In genomic region chr18:26008096-26008495, GRCh38 we compare ENCODE assay signal across 17 cellular contexts.
DNase-seq lines count a peak whose midpoint lies in the region; ATAC-seq, FAIRE-seq and TF ChIP-seq lines count a peak whose summit lies in the region.
"Had no signal": no experiment of that assay in that cellular context is flagged by ENCODE, and none has a peak within 500 bp of the region (broad histone marks: within the 10 kb centered on the region; RNA-seq: fewer than 3 reads in every experiment).

No MANE protein-coding gene starts in this region.

- H3K4me3 ChIP-seq in K562 (no peak overlapping the region), left lung (no peak overlapping the region)

- 80% methylated on average over 1 of the region's 1 CpG for WGBS in K562 (ENCODE audit: insufficient coverage, low coverage, missing lambda C conversion rate)

- no peak overlapping the region for H3K4me2 ChIP-seq in K562 (ENCODE audit: insufficient read depth, low read length)

- no peaks in the 10 kb centered on the region for H3K79me2 ChIP-seq in K562 (ENCODE audit: control insufficient read depth, insufficient read depth, low read length)

- TF ChIP-seq CTCF in K562 (IDR thresholded peaks at IDR 0.05 in 2 of 3, conservative IDR thresholded peaks at IDR 0.05 in 1 of 3; ENCODE audit: insufficient read depth in 2 of 3, low read depth in 1 of 3, low read length in 3 of 3) (no peak), left lung (IDR thresholded peaks at IDR 0.05) (no peak)

- H3K4me1 ChIP-seq in K562 (replicated peaks in 1 of 2; ENCODE audit: control insufficient read depth in 2 of 2, insufficient read depth in 2 of 2, low read length in 2 of 2) (0 out of 5 replicates have a peak, but pooled peaks cover 0 to 4% of the 10 kb centered on the region in 2 experiments), left lung (no peaks in the 10 kb centered on the region)

- TF ChIP-seq EP300 in K562 (IDR thresholded peaks at IDR 0.05; ENCODE audit: low read length) = no peak

- H3K27me3 ChIP-seq in K562 (ENCODE audit: control insufficient read depth in 2 of 2, insufficient read depth in 2 of 2, low read length in 2 of 2) (no peaks in the 10 kb centered on the region), left lung (no peaks in the 10 kb centered on the region)

- no peak overlapping the region for H3K4me3 Mint-ChIP-seq in stimulated activated naive B cell treated with anti-CD40 and anti-IgM and Interleukin-4, amounts not matched to agents 10 μg/mL and 1 μg/mL and 100 μg/mL, for 72 hours
- H3K4me3 Mint-ChIP-seq: CD4-positive, alpha-beta T cell had no signal

- in situ Hi-C loops in KBM-7 (cut with MboI; ENCODE audit: low pct_unique_long_range_greater_than_20kb, low sequenced_read_pairs) = no loop called here
- in situ Hi-C loops in K562 (cut with MboI) = no loop called here

- TSS peak; percentile 26 for BruUV-seq in K562 (replicated peaks; lab: Mats Ljungman, UMichigan)

- intact Hi-C loops in K562 (cut with micrococcal nuclease) (no loop called here), left lung (cut with DNase I) (no loop called here)

- TF ChIP-seq POLR2A in K562 (conservative IDR thresholded peaks at IDR 0.05) = no peak

- no peaks in the 10 kb centered on the region for H3K9me1 ChIP-seq in K562 (ENCODE audit: control insufficient read depth, insufficient read depth, low read length)

- H3K36me3 Mint-ChIP-seq in stimulated activated naive B cell treated with anti-CD40 and anti-IgM and Interleukin-4, amounts not matched to agents 10 μg/mL and 1 μg/mL and 100 μg/mL, for 72 hours = peaks cover 11 to 14% of the 10 kb centered on the region in 2 donors

- no peaks in the 10 kb centered on the region for H3K27me3 Mint-ChIP-seq in stimulated activated naive B cell treated with anti-CD40 and anti-IgM and Interleukin-4, amounts not matched to agents 10 μg/mL and 1 μg/mL and 100 μg/mL, for 72 hours
- H3K27me3 Mint-ChIP-seq: CD4-positive, alpha-beta T cell had no signal

- H3K9me3 ChIP-seq in K562 (replicated peaks; ENCODE audit: control insufficient read depth, insufficient read depth, low read depth, low read length) (no peaks in the 10 kb centered on the region), left lung (no peaks in the 10 kb centered on the region)

- FAIRE-seq in K562 (lab: Jason Lieb, UNC) = no peak
- FAIRE-seq: H54 had no signal

- H3K9me3 Mint-ChIP-seq in stimulated activated naive B cell treated with anti-CD40 and anti-IgM and Interleukin-4, amounts not matched to agents 10 μg/mL and 1 μg/mL and 100 μg/mL, for 72 hours = peaks cover 0 to 1% of the 10 kb centered on the region in 2 donors
- H3K9me3 Mint-ChIP-seq: CD4-positive, alpha-beta T cell had no signal

- H3K27ac Mint-ChIP-seq in stimulated activated naive B cell treated with anti-CD40 and anti-IgM and Interleukin-4, amounts not matched to agents 10 μg/mL and 1 μg/mL and 100 μg/mL, for 72 hours = peak overlapping the region; percentile 37
- H3K27ac Mint-ChIP-seq: CD4-positive, alpha-beta T cell had no signal

- DNase-seq in KBM-7 (peak; percentile 2), K562 (ENCODE audit: extremely low read depth in 1 of 4, low spot score in 3 of 4) (no peak), left lung (peak in 1 of 2 donors; percentile 65), NCI-H524 (lab: John Stamatoyannopoulos, UW) (no peak), NCI-H1436 (lab: John Stamatoyannopoulos, UW) (no peak), C1 segment of cervical spinal cord (lab: John Stamatoyannopoulos, UW) (no peak)
- no peak for DNase-seq in stimulated activated naive B cell treated with anti-CD40 and anti-IgM and Interleukin-4, amounts not matched to agents 10 μg/mL and 1 μg/mL and 100 μg/mL, for 72 hours
- DNase-seq: CD4-positive, alpha-beta T cell; COR-L47; DND-41; NCI-H1092; NCI-H146; NCI-H2081 treated with DMSO at 0.1 percent for 48 hours; NCI-H2171 treated with DMSO at 0.1 percent for 48 hours; NCI-H526; Right ventricle myocardium superior had no signal

- POLR2A ChIA-PET in K562 (lab: Yijun Ruan, JAX) = interaction anchor here (0.6 to 1.4 kb wide), 2 partner anchors 12 to 23 kb away, joined by 3 read pairs; no protein-coding TSS in a partner anchor

- no peak overlapping the region for H3K9ac ChIP-seq in K562 (ENCODE audit: insufficient read depth in 1 of 2, low read depth in 2 of 2, low read length in 2 of 2)

- no peaks in the 10 kb centered on the region for H4K20me1 ChIP-seq in K562 (replicated peaks; ENCODE audit: control insufficient read depth, insufficient read depth, low read length)

- H3K27ac ChIP-seq in K562 (ENCODE audit: extremely low read depth, low read depth, low read length) = no peak overlapping the region
- no peak overlapping the region for H3K27ac ChIP-seq in left lung

- peak; percentile 11 for ATAC-seq in K562
- ATAC-seq in left lung = peak; percentile 96
- ATAC-seq in stimulated activated naive B cell treated with anti-CD40 and anti-IgM and Interleukin-4, amounts not matched to agents 10 μg/mL and 1 μg/mL and 100 μg/mL, for 72 hours (replicated peaks) = no peak

- peaks cover 0 to 7% of the 10 kb centered on the region in 2 donors for H3K4me1 Mint-ChIP-seq in stimulated activated naive B cell treated with anti-CD40 and anti-IgM and Interleukin-4, amounts not matched to agents 10 μg/mL and 1 μg/mL and 100 μg/mL, for 72 hours

- CTCF ChIA-PET in K562 (lab: Yijun Ruan, JAX; ENCODE audit: low intra/inter-chr PET ratio) = no interaction called here

- no peak for TF ChIP-seq RAD21 in K562 (CRISPR knock-in tag; conservative IDR thresholded peaks at IDR 0.05 in 1 of 2, IDR thresholded peaks at IDR 0.05 in 1 of 2)

- H3K36me3 ChIP-seq in K562 (ENCODE audit: control insufficient read depth, insufficient read depth, low read length) (peaks cover 3% of the 10 kb centered on the region; the same call in 1 of the 3 replicates), left lung (peaks cover 0 to 10% of the 10 kb centered on the region in 2 donors)

- no peak overlapping the region for H2AFZ ChIP-seq in K562 (ENCODE audit: low read depth, low read length)

TF ChIP-seq in K562, 482 proteins besides CTCF, POLR2A, EP300 and RAD21:
- TF ChIP-seq CTBP1 (IDR thresholded peaks at IDR 0.05; ENCODE audit: borderline replicate concordance) = no peak
- TF ChIP-seq PRMT5 (CRISPR knock-in tag; IDR thresholded peaks at IDR 0.05) = no peak
- TF ChIP-seq, protein P1, sequence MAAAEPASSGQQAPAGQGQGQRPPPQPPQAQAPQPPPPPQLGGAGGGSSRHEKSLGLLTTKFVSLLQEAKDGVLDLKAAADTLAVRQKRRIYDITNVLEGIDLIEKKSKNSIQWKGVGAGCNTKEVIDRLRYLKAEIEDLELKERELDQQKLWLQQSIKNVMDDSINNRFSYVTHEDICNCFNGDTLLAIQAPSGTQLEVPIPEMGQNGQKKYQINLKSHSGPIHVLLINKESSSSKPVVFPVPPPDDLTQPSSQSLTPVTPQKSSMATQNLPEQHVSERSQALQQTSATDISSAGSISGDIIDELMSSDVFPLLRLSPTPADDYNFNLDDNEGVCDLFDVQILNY (CRISPR knock-in tag; IDR thresholded peaks at IDR 0.05) = no peak
- no peak for TF ChIP-seq FOXK1 (CRISPR knock-in tag; IDR thresholded peaks at IDR 0.05; ENCODE audit: borderline replicate concordance)
- TF ChIP-seq ZNF133 (CRISPR knock-in tag; IDR thresholded peaks at IDR 0.05) = no peak
- TF ChIP-seq, protein P2, sequence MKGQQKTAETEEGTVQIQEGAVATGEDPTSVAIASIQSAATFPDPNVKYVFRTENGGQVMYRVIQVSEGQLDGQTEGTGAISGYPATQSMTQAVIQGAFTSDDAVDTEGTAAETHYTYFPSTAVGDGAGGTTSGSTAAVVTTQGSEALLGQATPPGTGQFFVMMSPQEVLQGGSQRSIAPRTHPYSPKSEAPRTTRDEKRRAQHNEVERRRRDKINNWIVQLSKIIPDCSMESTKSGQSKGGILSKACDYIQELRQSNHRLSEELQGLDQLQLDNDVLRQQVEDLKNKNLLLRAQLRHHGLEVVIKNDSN (CRISPR knock-in tag; IDR thresholded peaks at IDR 0.05) = no peak
- no peak for TF ChIP-seq C11orf30 (IDR thresholded peaks at IDR 0.05; ENCODE audit: low read depth)
- no peak for TF ChIP-seq ZNF408 (CRISPR knock-in tag; IDR thresholded peaks at IDR 0.05; ENCODE audit: low read depth)
- no peak for TF ChIP-seq MCM2 (IDR thresholded peaks at IDR 0.05; ENCODE audit: low read depth)
- TF ChIP-seq ZNF395 (CRISPR knock-in tag; IDR thresholded peaks at IDR 0.05) = no peak
- TF ChIP-seq ZNF668 (CRISPR knock-in tag; IDR thresholded peaks at IDR 0.05) = no peak
- no peak for TF ChIP-seq BDP1 (IDR thresholded peaks at IDR 0.05; ENCODE audit: insufficient read depth, insufficient read length)
- TF ChIP-seq NELFE (IDR thresholded peaks at IDR 0.05; ENCODE audit: insufficient read depth, insufficient read length) = no peak
- TF ChIP-seq SMARCC2 (IDR thresholded peaks at IDR 0.05; ENCODE audit: low read depth) = no peak
- no peak for TF ChIP-seq FOXM1 (IDR thresholded peaks at IDR 0.05; ENCODE audit: low read depth)
- TF ChIP-seq FOXM1 (CRISPR knock-in tag; IDR thresholded peaks at IDR 0.05; ENCODE audit: low read depth) = no peak
- no peak for TF ChIP-seq ZNF311 (CRISPR knock-in tag; IDR thresholded peaks at IDR 0.05)
- TF ChIP-seq SP1 (CRISPR knock-in tag; IDR thresholded peaks at IDR 0.05) = no peak
- TF ChIP-seq CREM (IDR thresholded peaks at IDR 0.05; ENCODE audit: low read depth) = no peak

Comparison
In these comparisons a context has a peak if more than half of its experiments do, and no peak if none do; other contexts are left out.
1. ATAC-seq: peak in K562 (single experiment) and left lung (single experiment); none in stimulated activated naive B cell treated with anti-CD40 and anti-IgM and Interleukin-4, amounts not matched to agents 10 μg/mL and 1 μg/mL and 100 μg/mL, for 72 hours (0 of 2).